ENCODE assay signal across 15 cellular contexts in genomic region chr4:24589448-24589847, GRCh38. TPM values are rescaled to one million over a fixed set of nuclear protein-coding genes. Genes with fewer than 3 reads are reported as not detected.
DNase-seq lines count a peak whose midpoint lies in the region; ATAC-seq and TF ChIP-seq lines count a peak whose summit lies in the region.
"Had no signal": no experiment of that assay in that cellular context is flagged by ENCODE, and none has a peak within 500 bp of the region (broad histone marks: within the 10 kb centered on the region; RNA-seq: fewer than 3 reads in every experiment).

No MANE protein-coding gene starts in this region.

- H2AFZ ChIP-seq in GM23248: no peak overlapping the region

- no peak for TF ChIP-seq POLR2A in thyroid gland (IDR thresholded peaks at IDR 0.05)

- no peak for TF ChIP-seq CTCF in thyroid gland (IDR thresholded peaks at IDR 0.05)

- no peaks in the 10 kb centered on the region for H3K9me2 ChIP-seq in GM23248 (ENCODE audit: insufficient read depth)

- intact Hi-C loops in thyroid gland (cut with DNase I): no loop called here

- H3K9me3 ChIP-seq in thyroid gland (no peaks in the 10 kb centered on the region), GM23248 (ENCODE audit: low read depth) (no peaks in the 10 kb centered on the region)

- H4K20me1 ChIP-seq in GM23248 (ENCODE audit: insufficient read depth): no peaks in the 10 kb centered on the region

- WGBS in thyroid gland, 2 donors: 88 to 94% methylated on average over 2 of the region's 2 CpGs
- WGBS in GM23248 (ENCODE audit: low coverage in 1 of 2, low lambda C conversion rate in 2 of 2, missing lambda C conversion rate in 2 of 2), 2 experiments: 53 to 80% methylated on average over 2 of the region's 2 CpGs

- H3K27ac ChIP-seq in thyroid gland (no peak overlapping the region), GM23248 (no peak overlapping the region)
- H3K27ac ChIP-seq: dorsolateral prefrontal cortex, SJCRH30 had no signal

- H3K4me1 ChIP-seq in thyroid gland (no peaks in the 10 kb centered on the region), GM23248 (ENCODE audit: insufficient read depth) (no peaks in the 10 kb centered on the region)

- H3K27me3 ChIP-seq in thyroid gland (no peaks in the 10 kb centered on the region), GM23248 (replicated peaks; ENCODE audit: insufficient read depth) (no peaks in the 10 kb centered on the region)
- H3K27me3 ChIP-seq: dorsolateral prefrontal cortex, right atrium auricular region, SJCRH30 had no signal

- no peak overlapping the region for H3K4me2 ChIP-seq in GM23248 (ENCODE audit: unreplicated experiment)

- no peaks in the 10 kb centered on the region for H3K36me3 ChIP-seq in thyroid gland
- no peaks in the 10 kb centered on the region for H3K36me3 ChIP-seq in GM23248 (ENCODE audit: low read depth)
- H3K36me3 ChIP-seq: HAP-1, right atrium auricular region, SJCRH30 had no signal

- in situ Hi-C loops in GM23248 (cut with MboI): no loop called here

- no peaks in the 10 kb centered on the region for H3K79me2 ChIP-seq in GM23248 (ENCODE audit: insufficient read depth)

- no peaks in the 10 kb centered on the region for H3F3A ChIP-seq in GM23248 (ENCODE audit: insufficient read depth)

- DNase-seq in thyroid gland: no peak
- DNase-seq in NAMALWA (ENCODE audit: low spot score): no peak
- no peak for DNase-seq in GM23248
- DNase-seq: activated CD8-positive, alpha-beta memory T cell treated with anti-CD3 and anti-CD28 coated beads, Interleukin-2, amount 50 U/mL, for 48 hours; anterior cingulate cortex; dorsolateral prefrontal cortex; NCI-H146; NCI-H774; SJCRH30 had no signal

- H3K9ac ChIP-seq in GM23248: no peak overlapping the region

- H3K4me3 ChIP-seq in thyroid gland (replicated peaks in 1 of 3): no peak overlapping the region
- H3K4me3 ChIP-seq in GM23248: no peak overlapping the region
- H3K4me3 ChIP-seq: dorsolateral prefrontal cortex, HAP-1, right atrium auricular region, SJCRH30 had no signal

- ATAC-seq in GM18868 (IDR thresholded peaks at IDR 0.05; ENCODE audit: unreplicated experiment): peak; percentile 73
- ATAC-seq in GM21360 (IDR thresholded peaks at IDR 0.05; ENCODE audit: unreplicated experiment): peak; percentile 67
- ATAC-seq in HG02938 (IDR thresholded peaks at IDR 0.05; ENCODE audit: unreplicated experiment): peak; percentile 47
- peak; percentile 48 for ATAC-seq in HG03571 (IDR thresholded peaks at IDR 0.05; ENCODE audit: unreplicated experiment)

RNA-seq across cellular contexts. Expression of gene DHX15, which starts 5.1 kb away (rescaled TPM):
- 100 to 1,000 TPM; 139 to 199 (median 150) TPM for total RNA-seq in thyroid gland
- total RNA-seq in GM23248 (2014; rRNA removed; shearing (Covaris generic)): 117 and 132 TPM in 2 replicates
- 80.4 and 81.2 TPM in 2 replicates for polyA plus RNA-seq in GM23248 (2016; fragmentation: Nextera tagmentation; extraction: Ambion mirVana)
